Comparison of ENCODE assay signal across 21 cellular contexts in the genomic region with DNA sequence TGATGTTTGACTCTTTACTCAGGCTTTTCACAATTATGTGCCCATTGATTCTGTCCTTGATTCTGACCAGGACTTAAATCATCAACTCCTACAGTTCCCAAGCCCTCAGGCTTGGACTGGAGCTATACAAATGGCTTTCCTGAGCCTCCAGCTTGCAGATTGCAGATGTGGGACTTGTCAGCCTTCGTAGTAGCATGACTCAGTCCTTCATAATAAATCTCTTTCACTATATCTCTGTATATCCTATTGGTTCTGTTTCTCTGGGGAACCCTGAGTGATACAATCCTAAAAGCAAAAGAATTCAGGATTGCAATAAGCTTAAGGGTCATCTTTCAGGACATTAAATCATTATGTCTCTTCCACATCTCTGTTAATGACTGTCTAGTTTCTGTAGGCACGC.
"Had no signal": no experiment of that assay in that cellular context is flagged by ENCODE, and none has a peak within 500 bp of the region (broad histone marks: within the 10 kb centered on the region; RNA-seq: fewer than 3 reads in every experiment).

No MANE protein-coding gene starts in this region.

- H3K4me3 Mint-ChIP-seq: naive thymus-derived CD4-positive, alpha-beta T cell; nephron progenitor cell; stimulated activated naive B cell treated with anti-CD40 and anti-IgM and Interleukin-4, amounts not matched to agents 10 μg/mL and 1 μg/mL and 100 μg/mL, for 72 hours had no signal

- H2AFZ ChIP-seq: hepatocyte, parathyroid adenoma had no signal

- H3K27ac Mint-ChIP-seq: naive thymus-derived CD4-positive, alpha-beta T cell; nephron progenitor cell; stimulated activated naive B cell treated with anti-CD40 and anti-IgM and Interleukin-4, amounts not matched to agents 10 μg/mL and 1 μg/mL and 100 μg/mL, for 72 hours had no signal

- H3K4me3 ChIP-seq: colonic mucosa, esophagus squamous epithelium, hepatocyte, prostate gland, right lobe of liver, spleen, stomach had no signal

- H3K9me3 ChIP-seq: colonic mucosa, esophagus squamous epithelium, prostate gland, right lobe of liver, spleen, stomach had no signal

- H3K27me3 Mint-ChIP-seq: naive thymus-derived CD4-positive, alpha-beta T cell; stimulated activated naive B cell treated with anti-CD40 and anti-IgM and Interleukin-4, amounts not matched to agents 10 μg/mL and 1 μg/mL and 100 μg/mL, for 72 hours had no signal

- H3K4me1 Mint-ChIP-seq: nephron progenitor cell; stimulated activated naive B cell treated with anti-CD40 and anti-IgM and Interleukin-4, amounts not matched to agents 10 μg/mL and 1 μg/mL and 100 μg/mL, for 72 hours had no signal

- H3K27me3 ChIP-seq: colonic mucosa, esophagus squamous epithelium, hepatocyte, right lobe of liver, spleen, stomach had no signal

- H3K9me3 Mint-ChIP-seq: nephron progenitor cell; stimulated activated naive B cell treated with anti-CD40 and anti-IgM and Interleukin-4, amounts not matched to agents 10 μg/mL and 1 μg/mL and 100 μg/mL, for 72 hours had no signal

- FAIRE-seq: kidney had no signal

- H3K27ac ChIP-seq: colonic mucosa, esophagus squamous epithelium, hepatocyte, parathyroid adenoma, prostate gland, right lobe of liver, spleen, stomach had no signal

- ATAC-seq: left cardiac atrium; left ventricle myocardium superior; naive thymus-derived CD4-positive, alpha-beta T cell; right lobe of liver; stimulated activated naive B cell treated with anti-CD40 and anti-IgM and Interleukin-4, amounts not matched to agents 10 μg/mL and 1 μg/mL and 100 μg/mL, for 72 hours had no signal

- H3K4me2 ChIP-seq: hepatocyte had no signal

- H3K79me2 ChIP-seq: hepatocyte, parathyroid adenoma had no signal

- H3K36me3 Mint-ChIP-seq: naive thymus-derived CD4-positive, alpha-beta T cell; stimulated activated naive B cell treated with anti-CD40 and anti-IgM and Interleukin-4, amounts not matched to agents 10 μg/mL and 1 μg/mL and 100 μg/mL, for 72 hours had no signal

- H3K36me3 ChIP-seq: colonic mucosa, esophagus squamous epithelium, prostate gland, right lobe of liver, spleen, stomach had no signal

- H3K4me1 ChIP-seq: colonic mucosa, esophagus squamous epithelium, parathyroid adenoma, prostate gland, right lobe of liver, spleen, stomach had no signal

- H3K9ac ChIP-seq: parathyroid adenoma had no signal

- DNase-seq: colonic mucosa; dermis blood vessel endothelial cell; esophagus squamous epithelium; foreskin fibroblast; head of caudate nucleus; kidney; left cardiac atrium; left ventricle myocardium superior; naive thymus-derived CD4-positive, alpha-beta T cell; nephron progenitor cell; right lobe of liver; spleen; stimulated activated CD4-positive, alpha-beta T cell treated with anti-CD3 and anti-CD28 coated beads, Interleukin-15, amount 100 ng/mL, for 24 hours; stimulated activated CD4-positive, alpha-beta T cell treated with anti-CD3 and anti-CD28 coated beads, Interleukin-1b, Interleukin-23, amount 100 ng/mL, for 48 hours; stimulated activated CD4-positive, alpha-beta T cell treated with anti-CD3 and anti-CD28 coated beads, Interleukin-4, amount 100 ng/mL, for 4 hours; stimulated activated naive B cell treated with anti-CD40 and anti-IgM and Interleukin-4, amounts not matched to agents 10 μg/mL and 1 μg/mL and 100 μg/mL, for 72 hours; stomach; trophoblast cell had no signal
